ENCODE assay signal across 12 cellular contexts in genomic region chr19:4415352-4415751, GRCh38. TPM values are rescaled to one million over a fixed set of nuclear protein-coding genes. Genes with fewer than 3 reads are reported as not detected.
DNase-seq lines count a peak whose midpoint lies in the region; ATAC-seq and TF ChIP-seq lines count a peak whose summit lies in the region.
"Had no signal": no experiment of that assay in that cellular context is flagged by ENCODE, and none has a peak within 500 bp of the region (broad histone marks: within the 10 kb centered on the region; RNA-seq: fewer than 3 reads in every experiment).

No MANE protein-coding gene starts in this region.

- no peaks in the 10 kb centered on the region for H3K27me3 Mint-ChIP-seq in HFFc6 (ENCODE audit: insufficient read depth)
- H3K27me3 Mint-ChIP-seq: stimulated activated naive CD8-positive, alpha-beta T cell treated with anti-CD3 and anti-CD28 coated beads, Interleukin-15, Interleukin-2, amounts not matched to agents 100 ng/mL and 50 ng/mL, for 24 hours had no signal

- peak overlapping the region; percentile 46 for H3K4me2 ChIP-seq in skeletal muscle satellite cell (ENCODE audit: low read length)

- H3K4me3 Mint-ChIP-seq in HFFc6: no peak overlapping the region; the same call in 1 of the 2 replicates
- H3K4me3 Mint-ChIP-seq: stimulated activated naive CD8-positive, alpha-beta T cell treated with anti-CD3 and anti-CD28 coated beads, Interleukin-15, Interleukin-2, amounts not matched to agents 100 ng/mL and 50 ng/mL, for 24 hours had no signal

- ATAC-seq in HG03432 (IDR thresholded peaks at IDR 0.05; ENCODE audit: unreplicated experiment): no peak

- H3K4me3 ChIP-seq in skeletal muscle satellite cell (ENCODE audit: low read length): no peak overlapping the region
- H3K4me3 ChIP-seq: ascending aorta, heart right ventricle had no signal

- H3K9me3 ChIP-seq in skeletal muscle satellite cell (replicated peaks; ENCODE audit: low read length): no peaks in the 10 kb centered on the region
- H3K9me3 ChIP-seq: ascending aorta, heart right ventricle had no signal

- H3K4me1 ChIP-seq in skeletal muscle satellite cell (ENCODE audit: control insufficient read depth, insufficient read depth, low read length): peaks cover 17% of the 10 kb centered on the region

- H3K36me3 ChIP-seq in skeletal muscle satellite cell (ENCODE audit: insufficient read depth, low read length): peaks cover 17% of the 10 kb centered on the region
- H3K36me3 ChIP-seq: ascending aorta had no signal

- H3K9ac ChIP-seq in skeletal muscle satellite cell (ENCODE audit: low read depth, low read length): no peak overlapping the region

- peaks cover 18% of the 10 kb centered on the region for H3K36me3 Mint-ChIP-seq in HFFc6 (ENCODE audit: low read depth)

- H3K27ac Mint-ChIP-seq in HFFc6: peak overlapping the region; percentile 54
- H3K27ac Mint-ChIP-seq: stimulated activated naive CD8-positive, alpha-beta T cell treated with anti-CD3 and anti-CD28 coated beads, Interleukin-15, Interleukin-2, amounts not matched to agents 100 ng/mL and 50 ng/mL, for 24 hours had no signal

- peaks cover 30% of the 10 kb centered on the region for H3K4me1 Mint-ChIP-seq in HFFc6 (ENCODE audit: low read depth)

- DNase-seq in HFFc6 (no peak), anterior cingulate cortex (lab: John Stamatoyannopoulos, UW) (peak in 31 of 58 donors; percentile 9 to 68 (median 40)), left kidney (ENCODE audit: low read depth, low spot score) (peak; percentile 44), NCI-H2029 treated with DMSO at 0.1 percent for 48 hours (lab: John Stamatoyannopoulos, UW) (no peak), SHP77 treated with DMSO at 0.1 percent for 48 hours (lab: John Stamatoyannopoulos, UW) (no peak), HCEC 1CT (no peak)
- DNase-seq: activated CD4-positive, CD25-positive, alpha-beta regulatory T cell; heart right ventricle had no signal

- H3K9me3 Mint-ChIP-seq in HFFc6: no peaks in the 10 kb centered on the region
- H3K9me3 Mint-ChIP-seq: stimulated activated naive CD8-positive, alpha-beta T cell treated with anti-CD3 and anti-CD28 coated beads, Interleukin-15, Interleukin-2, amounts not matched to agents 100 ng/mL and 50 ng/mL, for 24 hours had no signal

- TF ChIP-seq CTCF in HFFc6 (IDR thresholded peaks at IDR 0.05): no peak

- no peaks in the 10 kb centered on the region for H3K27me3 ChIP-seq in skeletal muscle satellite cell (ENCODE audit: control insufficient read depth, insufficient read depth, low read length)
- H3K27me3 ChIP-seq: ascending aorta, heart right ventricle had no signal

RNA-seq across cellular contexts. Expression of gene CHAF1A, which starts 12.9 kb away (rescaled TPM):
- total RNA-seq in HFFc6 (2021; fragmentation: NEBNext Ultra II Directional; extraction: Animal tissue kit (Norgen Biotek cat#: 25700)): 10 to 100 TPM; 18.3 to 26.3 (median 24.4) TPM
- total RNA-seq in skeletal muscle satellite cell (2012; rRNA removed): 9.8 and 17.2 TPM in 2 replicates

RNA-seq across cellular contexts. Expression of gene SH3GL1, which starts 15.0 kb away (rescaled TPM):
- 100 to 1,000 TPM; 102 to 126 (median 110) TPM for total RNA-seq in HFFc6 (2021; fragmentation: NEBNext Ultra II Directional; extraction: Animal tissue kit (Norgen Biotek cat#: 25700))
- total RNA-seq in skeletal muscle satellite cell (2012; rRNA removed): 91.8 and 122 TPM in 2 replicates

RNA-seq across cellular contexts. Expression of gene UBXN6, which starts 42.2 kb away (rescaled TPM):
- total RNA-seq in HFFc6 (2021; fragmentation: NEBNext Ultra II Directional; extraction: Animal tissue kit (Norgen Biotek cat#: 25700)): 100 to 1,000 TPM; 124 to 142 (median 131) TPM
- 103 and 109 TPM in 2 replicates for total RNA-seq in skeletal muscle satellite cell (2012; rRNA removed)

RNA-seq across cellular contexts. Expression of gene HDGFL2, which starts 56.7 kb away (rescaled TPM):
- 10 to 100 TPM; 68.0 to 79.6 (median 74.2) TPM for total RNA-seq in HFFc6 (2021; fragmentation: NEBNext Ultra II Directional; extraction: Animal tissue kit (Norgen Biotek cat#: 25700))
- total RNA-seq in skeletal muscle satellite cell (2012; rRNA removed): 42.4 and 55.8 TPM in 2 replicates

Comparison
In these comparisons a context has a peak if more than half of its experiments do, and no peak if none do; other contexts are left out.
1. DNase-seq: peak in anterior cingulate cortex (31 of 58) and left kidney (single experiment); none in HFFc6 (single experiment), NCI-H2029 treated with DMSO at 0.1 percent for 48 hours (single experiment), SHP77 treated with DMSO at 0.1 percent for 48 hours (single experiment) and HCEC 1CT (single experiment).